ENCODE assay signal across 8 cellular contexts in genomic region chr1:2133879-2134215, GRCh38.
DNase-seq lines count a peak whose midpoint lies in the region; ATAC-seq and TF ChIP-seq lines count a peak whose summit lies in the region.

No MANE protein-coding gene starts in this region.

- H3K27me3 ChIP-seq in BLaER1 = no peaks in the 10 kb centered on the region
- H3K27me3 ChIP-seq in PC-9 (ENCODE audit: insufficient read depth, low read depth) = no peaks in the 10 kb centered on the region
- H3K27me3 ChIP-seq in osteoblast (ENCODE audit: insufficient read depth, low read length) = peaks cover 12% of the 10 kb centered on the region

- no peak for ATAC-seq in GM21423 (IDR thresholded peaks at IDR 0.05; ENCODE audit: unreplicated experiment)

- TF ChIP-seq CTCF in PC-9 (conservative IDR thresholded peaks at IDR 0.05) = no peak
- no peak for TF ChIP-seq CTCF in fibroblast of the aortic adventitia (IDR thresholded peaks at IDR 0.05; ENCODE audit: insufficient read depth, low read length)
- TF ChIP-seq CTCF in osteoblast (IDR thresholded peaks at IDR 0.05; ENCODE audit: extremely low read depth, low read depth, low read length) = no peak

- peak overlapping the region; percentile 32; the same call in 1 of the 2 replicates for H3K9ac ChIP-seq in BLaER1

- H2AFZ ChIP-seq in PC-9 = 0 out of 2 replicates have a peak overlapping the region, but pooled peaks have one; percentile 35
- peak overlapping the region; percentile 97 for H2AFZ ChIP-seq in osteoblast (ENCODE audit: low read length)

- DNase-seq in PC-9 (no peak), fibroblast of the aortic adventitia (ENCODE audit: low read depth) (no peak), osteoblast (ENCODE audit: insufficient read length, low spot score, missing footprints) (no peak), H4 (ENCODE audit: low spot score) (no peak), COR-L47 (lab: John Stamatoyannopoulos, UW) (no peak), NCI-H446 (lab: John Stamatoyannopoulos, UW) (no peak)

- H3K36me3 ChIP-seq in BLaER1 (peaks cover 15% of the 10 kb centered on the region), PC-9 (ENCODE audit: low read depth) (no peaks in the 10 kb centered on the region), osteoblast (ENCODE audit: insufficient read depth, low read length) (no peaks in the 10 kb centered on the region)

- H3K9me2 ChIP-seq in PC-9 (ENCODE audit: insufficient read depth) = no peaks in the 10 kb centered on the region

- H3K4me1 ChIP-seq in BLaER1 = peaks cover 97% of the 10 kb centered on the region
- peaks cover 47% of the 10 kb centered on the region for H3K4me1 ChIP-seq in PC-9 (replicated peaks; ENCODE audit: insufficient read depth)
- peaks cover 11% of the 10 kb centered on the region for H3K4me1 ChIP-seq in osteoblast (ENCODE audit: insufficient read depth, low read length)

- H3K79me2 ChIP-seq in PC-9 (ENCODE audit: low read depth) (no peaks in the 10 kb centered on the region), osteoblast (ENCODE audit: insufficient read depth, low read length) (no peaks in the 10 kb centered on the region)

- H3K4me3 ChIP-seq in BLaER1 = peak overlapping the region; percentile 44
- H3K4me3 ChIP-seq in PC-9 = peak overlapping the region; percentile 65; the same call in 1 of the 2 replicates
- peak overlapping the region; percentile 52 for H3K4me3 ChIP-seq in fibroblast of the aortic adventitia (ENCODE audit: low read depth, low read length)
- peak overlapping the region; percentile 66 for H3K4me3 ChIP-seq in osteoblast (ENCODE audit: insufficient read depth, low read length)

- intact Hi-C loops in PC-9 (cut with micrococcal nuclease; ENCODE audit: unreplicated experiment) = loop anchor here (2.0 kb wide), 2 partner anchors 83 to 215 kb away; partner anchors contain the start of genes PRKCZ and TMEM52

- TSS peak; percentile 36 for BruUV-seq in PC-9 (replicated peaks; lab: Mats Ljungman, UMichigan)

- peak overlapping the region; percentile 82 for H3K4me2 ChIP-seq in BLaER1
- peak overlapping the region; percentile 99 for H3K4me2 ChIP-seq in PC-9
- peak overlapping the region; percentile 91 for H3K4me2 ChIP-seq in osteoblast (ENCODE audit: insufficient read depth, low read length)

- H3K9me3 ChIP-seq in BLaER1 = no peaks in the 10 kb centered on the region
- H3K9me3 ChIP-seq in PC-9 (ENCODE audit: insufficient read depth, low read depth) = no peaks in the 10 kb centered on the region
- H3K9me3 ChIP-seq in osteoblast (ENCODE audit: low read depth, low read length) = no peaks in the 10 kb centered on the region

- H4K20me1 ChIP-seq in BLaER1 (peaks cover 97% of the 10 kb centered on the region), PC-9 (ENCODE audit: insufficient read depth) (0 out of 2 replicates have a peak, but pooled peaks cover 8% of the 10 kb centered on the region), osteoblast (ENCODE audit: insufficient read depth, low read length) (no peaks in the 10 kb centered on the region)

- H3F3A ChIP-seq in PC-9 (ENCODE audit: insufficient read depth, low read depth) = peaks cover 59% of the 10 kb centered on the region

- POLR2A ChIA-PET in PC-9 (lab: Charles Lee; ENCODE audit: unreplicated experiment) = no interaction called here

- CTCF ChIA-PET in PC-9 (lab: Charles Lee) = no interaction called here

- H3K27ac ChIP-seq in BLaER1 (peak overlapping the region; percentile 67), PC-9 (no peak overlapping the region), osteoblast (ENCODE audit: low read depth, low read length) (peak overlapping the region; percentile 58)
